Comparison of ENCODE assay signal across 16 cellular contexts in the genomic region with DNA sequence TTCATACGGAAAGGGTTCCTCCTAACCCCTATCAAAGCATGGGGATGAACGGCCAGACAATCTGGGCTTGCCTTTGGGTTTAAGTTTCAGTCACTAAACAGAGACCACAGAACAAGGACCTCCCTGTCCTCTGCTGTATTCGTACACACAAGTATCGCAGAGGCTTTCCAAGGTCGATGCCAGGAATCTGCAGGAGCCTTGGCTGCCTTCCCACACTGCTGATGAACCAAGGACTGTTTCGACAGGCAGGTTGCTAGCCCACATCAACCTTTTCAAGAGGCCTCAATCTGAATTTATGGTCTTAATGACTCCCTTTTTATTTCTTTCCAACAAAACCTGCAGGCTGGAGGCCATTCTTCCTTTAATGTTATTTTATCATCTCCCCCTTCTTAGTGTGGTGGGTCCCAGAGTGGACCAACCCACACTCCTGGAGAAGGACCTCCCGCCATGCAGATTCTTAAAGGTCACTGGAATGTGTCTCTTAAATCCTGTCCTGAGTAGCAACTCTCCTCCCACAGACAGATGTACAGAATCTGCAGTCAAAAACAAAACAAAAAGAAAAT. TPM values are rescaled to one million over a fixed set of nuclear protein-coding genes. Genes with fewer than 3 reads are reported as not detected.
DNase-seq lines count a peak whose midpoint lies in the region; ATAC-seq and TF ChIP-seq lines count a peak whose summit lies in the region.
"Had no signal": no experiment of that assay in that cellular context is flagged by ENCODE, and none has a peak within 500 bp of the region (broad histone marks: within the 10 kb centered on the region; RNA-seq: fewer than 3 reads in every experiment).

No MANE protein-coding gene starts in this region.

- H2AFZ ChIP-seq in hepatocyte: no peak overlapping the region

- H3K27me3 ChIP-seq in body of pancreas (no peaks in the 10 kb centered on the region), right lobe of liver (no peaks in the 10 kb centered on the region), stomach (no peaks in the 10 kb centered on the region), hepatocyte (no peaks in the 10 kb centered on the region)
- H3K27me3 ChIP-seq: tibial nerve had no signal

- intact Hi-C loops in body of pancreas (cut with DNase I) (no loop called here), right lobe of liver (cut with DNase I) (no loop called here), stomach (cut with DNase I; ENCODE audit: low total_unique reads) (no loop called here)

- no peak for TF ChIP-seq CTCF in body of pancreas (IDR thresholded peaks at IDR 0.05)
- no peak for TF ChIP-seq CTCF in right lobe of liver (IDR thresholded peaks at IDR 0.05)
- no peak for TF ChIP-seq CTCF in stomach (IDR thresholded peaks at IDR 0.05)
- no peak for TF ChIP-seq CTCF in HFFc6 (IDR thresholded peaks at IDR 0.05)
- TF ChIP-seq CTCF in hepatocyte (IDR thresholded peaks at IDR 0.05; ENCODE audit: poor library complexity): no peak

- no peak overlapping the region for H3K27ac Mint-ChIP-seq in HFFc6
- H3K27ac Mint-ChIP-seq: naive thymus-derived CD8-positive, alpha-beta T cell had no signal

- H3K79me2 ChIP-seq in hepatocyte: no peaks in the 10 kb centered on the region

- no peaks in the 10 kb centered on the region for H4K20me1 ChIP-seq in hepatocyte (ENCODE audit: insufficient read depth, poor library complexity, severe bottlenecking)

- no peak for TF ChIP-seq POLR2A in body of pancreas (IDR thresholded peaks at IDR 0.05)
- TF ChIP-seq POLR2A in right lobe of liver (IDR thresholded peaks at IDR 0.05): no peak
- no peak for TF ChIP-seq POLR2A in stomach (IDR thresholded peaks at IDR 0.05)

- no peak overlapping the region for H3K4me2 ChIP-seq in hepatocyte

- H3K27ac ChIP-seq in body of pancreas (peak overlapping the region in 3 of 4 donors; percentile 49 to 71 (median 55)), right lobe of liver (no peak overlapping the region), stomach (no peak overlapping the region), hepatocyte (no peak overlapping the region)
- H3K27ac ChIP-seq: tibial nerve had no signal

- no peaks in the 10 kb centered on the region for H3K9me3 Mint-ChIP-seq in HFFc6
- H3K9me3 Mint-ChIP-seq: naive thymus-derived CD8-positive, alpha-beta T cell had no signal

- H3K4me3 Mint-ChIP-seq in HFFc6: no peak overlapping the region
- H3K4me3 Mint-ChIP-seq: naive thymus-derived CD8-positive, alpha-beta T cell had no signal

- H3K4me3 ChIP-seq in body of pancreas: no peak overlapping the region
- H3K4me3 ChIP-seq in right lobe of liver: no peak overlapping the region
- H3K4me3 ChIP-seq in stomach: no peak overlapping the region
- no peak overlapping the region for H3K4me3 ChIP-seq in hepatocyte
- H3K4me3 ChIP-seq: tibial nerve had no signal

- H3K36me3 ChIP-seq in body of pancreas (replicated peaks in 1 of 2; ENCODE audit: insufficient read depth in 1 of 2, low read depth in 2 of 2) (no peaks in the 10 kb centered on the region), right lobe of liver (no peaks in the 10 kb centered on the region), stomach (no peaks in the 10 kb centered on the region), hepatocyte (replicated peaks; ENCODE audit: insufficient read depth, low read depth) (no peaks in the 10 kb centered on the region)
- H3K36me3 ChIP-seq: tibial nerve had no signal

- 21 to 28% methylated on average over 7 of the region's 7 CpGs for WGBS in body of pancreas, 2 donors
- 52% methylated on average over 4 of the region's 7 CpGs for WGBS in right lobe of liver (ENCODE audit: insufficient coverage, low coverage, low lambda C conversion rate, missing lambda C conversion rate)
- WGBS in stomach, 5 donors: 32 to 43% (median 39%) methylated on average over 7 of the region's 7 CpGs
- 73% methylated on average over 7 of the region's 7 CpGs for WGBS in hepatocyte (ENCODE audit: low lambda C conversion rate, missing lambda C conversion rate)

- ATAC-seq in body of pancreas (peak; percentile 93), right lobe of liver (peak; percentile 80 to 92 (median 87)), GM21390 (IDR thresholded peaks at IDR 0.05; ENCODE audit: unreplicated experiment) (no peak)
- ATAC-seq: naive thymus-derived CD8-positive, alpha-beta T cell had no signal

- DNase-seq in NCI-H2196 (lab: John Stamatoyannopoulos, UW; ENCODE audit: unreplicated experiment): peak; percentile 3
- DNase-seq in NCI-H2196 treated with DMSO at 0.1 percent for 48 hours (lab: John Stamatoyannopoulos, UW; ENCODE audit: unreplicated experiment): no peak
- DNase-seq in body of pancreas: peak; percentile 73 to 81 (median 80)
- DNase-seq in right lobe of liver: peak; percentile 71 to 77 (median 72)
- DNase-seq in stomach: peak; percentile 81
- no peak for DNase-seq in HFFc6
- DNase-seq in hepatocyte (ENCODE audit: low spot score): no peak
- DNase-seq: ACHN; Calu3; effector CD8-positive, alpha-beta T cell; kidney glomerular epithelial cell; naive thymus-derived CD8-positive, alpha-beta T cell; NCI-H1417; SIG-M5 had no signal

- peaks cover 7% of the 10 kb centered on the region for H3K27me3 Mint-ChIP-seq in HFFc6 (ENCODE audit: insufficient read depth)

- H3K9me3 ChIP-seq in body of pancreas: no peaks in the 10 kb centered on the region
- H3K9me3 ChIP-seq in right lobe of liver: no peaks in the 10 kb centered on the region
- no peaks in the 10 kb centered on the region for H3K9me3 ChIP-seq in stomach
- no peaks in the 10 kb centered on the region for H3K9me3 ChIP-seq in hepatocyte (ENCODE audit: low read depth)
- H3K9me3 ChIP-seq: tibial nerve had no signal

- no peaks in the 10 kb centered on the region for H3K9me2 ChIP-seq in hepatocyte (replicated peaks; ENCODE audit: insufficient read depth)

- no peak for TF ChIP-seq EP300 in stomach (IDR thresholded peaks at IDR 0.05)

- peaks cover 9% of the 10 kb centered on the region for H3K4me1 ChIP-seq in body of pancreas
- H3K4me1 ChIP-seq in right lobe of liver: no peaks in the 10 kb centered on the region
- H3K4me1 ChIP-seq in stomach: peaks cover 0 to 38% (median 0%) of the 10 kb centered on the region in 4 donors
- peaks cover 7% of the 10 kb centered on the region for H3K4me1 ChIP-seq in hepatocyte (ENCODE audit: insufficient read depth)

- peaks cover 11% of the 10 kb centered on the region for H3K4me1 Mint-ChIP-seq in HFFc6 (ENCODE audit: low read depth)

- H3K36me3 Mint-ChIP-seq in HFFc6 (ENCODE audit: low read depth): peaks cover 21% of the 10 kb centered on the region; the same call in 1 of the 2 replicates
- H3K36me3 Mint-ChIP-seq: naive thymus-derived CD8-positive, alpha-beta T cell had no signal

RNA-seq across cellular contexts. Expression of a gene that starts 45.6 kb away (rescaled TPM):
- total RNA-seq in body of pancreas (10 to 100 TPM; 15.3 to 22.4 TPM), right lobe of liver (1 to 10 TPM; 1.4 to 3.7 (median 2.0) TPM), stomach (10 to 100 TPM in 4 of 5 donors, 1 to 10 TPM in 1; 3.5 to 30.3 (median 20.2) TPM), hepatocyte (11.0 and 12.8 TPM in 2 replicates)
- polyA plus RNA-seq in stomach (1 to 10 TPM; 1.6 to 2.2 (median 1.7) TPM), hepatocyte (7.0 and 9.2 TPM in 2 replicates)
- total RNA-seq in HFFc6 (2021; fragmentation: NEBNext Ultra II Directional; extraction: Animal tissue kit (Norgen Biotek cat#: 25700)): 10 to 100 TPM; 27.7 to 54.4 (median 46.6) TPM
- total RNA-seq: naive thymus-derived CD8-positive, alpha-beta T cell had no signal
- polyA plus RNA-seq: naive thymus-derived CD8-positive, alpha-beta T cell had no signal

Comparison
In these comparisons a context has a peak if more than half of its experiments do, and no peak if none do; other contexts are left out.
1. DNase-seq: peak in NCI-H2196 (single experiment), body of pancreas (4 of 4), right lobe of liver (3 of 3) and stomach (single experiment); none in NCI-H2196 treated with DMSO at 0.1 percent for 48 hours (single experiment), HFFc6 (single experiment) and hepatocyte (single experiment).
2. H3K27ac ChIP-seq: peak in body of pancreas (3 of 4); none in right lobe of liver (0 of 3), stomach (0 of 5) and hepatocyte (single experiment).